7 cellular contexts compared by ENCODE assay signal in the genomic region with DNA sequence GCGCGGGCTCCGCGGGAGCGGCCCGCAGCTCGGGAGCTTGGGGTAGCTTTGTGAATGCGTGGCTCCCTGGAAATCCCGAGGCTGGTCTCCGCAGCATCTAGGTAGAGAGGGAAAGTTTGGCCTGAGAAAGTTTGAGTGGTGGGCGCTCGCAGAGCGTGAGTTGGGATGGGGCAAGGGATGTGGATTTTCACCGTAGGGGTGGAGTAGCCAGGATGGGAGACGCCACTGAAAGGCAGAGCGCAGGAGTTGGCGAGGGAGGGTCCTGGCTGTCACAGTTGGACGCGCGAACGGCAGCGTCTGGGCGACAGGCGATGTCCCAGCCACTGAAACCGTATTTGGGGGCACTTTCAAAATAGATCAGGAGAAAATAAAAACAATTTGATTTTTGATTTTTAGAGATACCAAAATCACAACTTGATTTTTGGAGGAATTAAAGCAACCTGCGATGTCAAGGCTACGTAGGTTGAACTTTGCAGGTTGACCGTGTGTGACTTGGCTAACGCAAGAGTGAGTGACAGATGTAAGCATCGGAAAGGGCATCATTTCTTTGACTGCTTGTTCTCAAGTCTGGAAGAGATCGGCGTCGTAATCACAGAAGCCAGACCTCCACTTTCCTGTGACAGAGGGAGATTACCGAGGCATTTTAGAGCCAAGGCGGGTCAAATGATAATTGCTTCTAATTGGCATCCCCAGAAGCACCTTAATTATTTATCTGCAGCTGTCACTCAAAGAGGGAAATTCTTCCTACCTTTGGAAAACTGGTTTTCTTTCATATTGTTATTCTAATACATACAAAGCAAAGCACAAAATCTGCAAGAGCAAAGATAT. TPM values are rescaled to one million over a fixed set of nuclear protein-coding genes. Genes with fewer than 3 reads are reported as not detected.
DNase-seq lines count a peak whose midpoint lies in the region; ATAC-seq and TF ChIP-seq lines count a peak whose summit lies in the region.

No MANE protein-coding gene starts in this region.

- peak overlapping the region; percentile 32 for H3K4me3 ChIP-seq in HAP-1
- H3K4me3 ChIP-seq in coronary artery: peak overlapping the region; percentile 88
- H3K4me3 ChIP-seq in mucosa of descending colon: peak overlapping the region; percentile 12

- DNase-seq in HAP-1 (ENCODE audit: low spot score in 2 of 2) (peak in 1 of 2 experiments; percentile 14), NCI-H82 (lab: John Stamatoyannopoulos, UW) (peak; percentile 90), coronary artery (ENCODE audit: low spot score) (no peak), mucosa of descending colon (peak in 1 of 3 donors; percentile 10), GM19240 (ENCODE audit: insufficient read length, low spot score) (no peak), NOMO-1 treated with DMSO at 0.1 percent for 48 hours (lab: John Stamatoyannopoulos, UW; ENCODE audit: unreplicated experiment) (no peak)
- no peak for DNase-seq in effector CD4-positive, alpha-beta T cell

- H3K9me3 ChIP-seq in HAP-1: no peaks in the 10 kb centered on the region
- H3K9me3 ChIP-seq in mucosa of descending colon: no peaks in the 10 kb centered on the region

- H3K36me3 ChIP-seq in HAP-1 (replicated peaks) (no peaks in the 10 kb centered on the region), mucosa of descending colon (ENCODE audit: low read depth) (no peaks in the 10 kb centered on the region)

- intact Hi-C loops in mucosa of descending colon (cut with DNase I, micrococcal nuclease): no loop called here

- no peak for ATAC-seq in mucosa of descending colon

- H3K27me3 ChIP-seq in HAP-1 (ENCODE audit: low read depth): peaks cover 87% of the 10 kb centered on the region

- TF ChIP-seq CTCF in coronary artery (IDR thresholded peaks at IDR 0.05): no peak
- no peak for TF ChIP-seq CTCF in mucosa of descending colon (IDR thresholded peaks at IDR 0.05)

- H3K27ac ChIP-seq in coronary artery: peak overlapping the region; percentile 98

- in situ Hi-C loops in HAP-1 (cut with MboI; ENCODE audit: low sequenced_read_pairs): loop anchor here (25.0 kb wide), 1 partner anchor 863 kb away; no protein-coding TSS in a partner anchor

- peaks cover 21% of the 10 kb centered on the region for H3K4me1 ChIP-seq in HAP-1
- peaks cover 24% of the 10 kb centered on the region for H3K4me1 ChIP-seq in mucosa of descending colon (ENCODE audit: low read depth)

RNA-seq across cellular contexts. Expression of gene HEY2, which starts 0.6 kb away (rescaled TPM):
- 1 to 10 TPM in 2 of 3 donors, under 1 TPM in 1; 0.58 to 2.9 (median 1.5) TPM for total RNA-seq in mucosa of descending colon

RNA-seq across cellular contexts. Expression of gene NCOA7, which starts 40.7 kb away (rescaled TPM):
- 10 to 100 TPM; 28.9 to 54.0 (median 49.6) TPM for total RNA-seq in mucosa of descending colon

Comparison
In these comparisons a context has a peak if more than half of its experiments do, and no peak if none do; other contexts are left out.
1. H3K4me3 ChIP-seq: peak in every context shown above with its lines; median percentile 88 in coronary artery; 32 in HAP-1; 12 in mucosa of descending colon.